In the genomic region with DNA sequence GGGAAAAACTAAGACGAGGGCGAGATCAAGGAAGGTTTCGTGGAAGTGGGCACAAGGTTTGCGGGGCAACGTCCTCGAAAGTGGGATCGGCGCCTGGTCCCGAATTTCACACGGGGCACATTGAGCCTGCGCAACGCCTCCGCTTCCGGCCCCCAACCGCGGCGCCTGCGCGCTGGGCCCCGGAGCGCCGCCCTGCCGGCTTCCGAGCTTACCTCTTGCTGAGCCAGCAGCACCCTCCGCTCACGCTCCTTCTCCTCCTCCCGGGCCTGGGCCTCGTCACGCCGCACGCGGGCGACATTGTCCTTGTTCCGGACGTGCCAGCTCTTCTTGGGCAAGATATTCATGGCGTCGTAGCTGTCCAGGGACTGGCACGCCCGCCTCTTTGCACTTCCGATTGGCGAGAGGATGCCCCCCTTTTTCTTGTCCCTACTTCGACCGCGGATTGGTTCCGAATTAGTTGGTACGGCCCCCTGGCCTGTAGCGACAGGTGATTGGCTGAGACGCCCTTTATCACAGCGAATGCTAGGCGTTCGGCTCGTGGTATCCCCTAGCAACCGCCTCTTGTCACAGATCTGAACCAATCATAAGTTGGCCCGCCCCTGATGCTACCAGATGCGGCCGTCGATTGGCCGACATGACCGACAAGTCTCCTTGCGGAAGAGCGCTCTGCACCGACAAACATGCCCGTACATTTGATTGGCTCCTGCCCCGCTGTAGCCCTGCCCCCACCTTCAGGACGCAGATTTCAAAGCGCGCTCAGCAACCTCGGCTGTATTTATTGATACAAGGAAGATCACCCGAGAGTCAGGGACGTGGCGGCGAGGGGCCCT, we compare ENCODE assay signal across 8 cellular contexts. TPM values are rescaled to one million over a fixed set of nuclear protein-coding genes. Genes with fewer than 3 reads are reported as not detected.
DNase-seq lines count a peak whose midpoint lies in the region; ATAC-seq lines count a peak whose summit lies in the region.

A gene (minus strand): TSS at position 370 of the 830 bp plus-strand sequence. CDS start 26 bp downstream, at position 344.

- peaks cover 0 to under 1% (median 0%) of the 10 kb centered on the region in 11 experiments; a peak in 1 of 22 replicates for H3K9me3 ChIP-seq in BLaER1 treated with 17β-estradiol and CSF1 and Interleukin-3, amounts not matched to agents 10 nM and 100 nM (replicated peaks in 1 of 11)

- peak within 1 kb of the TSS; percentile 62 to 80 (median 72) for H3K4me3 ChIP-seq in BLaER1 treated with 17β-estradiol and CSF1 and Interleukin-3, amounts not matched to agents 10 nM and 100 nM

- H3K9me3 Mint-ChIP-seq in activated CD4-positive, alpha-beta T cell treated with anti-CD3 and anti-CD28 coated beads, Interleukin-2, amount 10 ng/mL, durations not matched to agents 7 days and 5 days, result no peaks in the 10 kb centered on the region

- ATAC-seq in GM19324 (IDR thresholded peaks at IDR 0.05; ENCODE audit: low FRiP score, unreplicated experiment), result peak; percentile 96
- ATAC-seq in HG03469 (IDR thresholded peaks at IDR 0.05; ENCODE audit: unreplicated experiment), result peak; percentile 78

- peak within 1 kb of the TSS; percentile 88 to 100 (median 98) for H3K4me2 ChIP-seq in BLaER1 treated with 17β-estradiol and CSF1 and Interleukin-3, amounts not matched to agents 10 nM and 100 nM

- H3K27me3 Mint-ChIP-seq in activated CD4-positive, alpha-beta T cell treated with anti-CD3 and anti-CD28 coated beads, Interleukin-2, amount 10 ng/mL, durations not matched to agents 7 days and 5 days, result no peaks in the 10 kb centered on the region

- POLR2A ChIA-PET in activated CD4-positive, alpha-beta T cell treated with anti-CD3 and anti-CD28 coated beads, Interleukin-2, amount 10 ng/mL, durations not matched to agents 7 days and 5 days (lab: Charles Lee), result interaction anchor here (0.9 to 1.1 kb wide), 2 partner anchors 23 to 42 kb away, joined by 3 to 7 read pairs; a partner anchor contains a TSS

- H3K27ac Mint-ChIP-seq in activated CD4-positive, alpha-beta T cell treated with anti-CD3 and anti-CD28 coated beads, Interleukin-2, amount 10 ng/mL, durations not matched to agents 7 days and 5 days, result peak within 1 kb of the TSS; percentile 99

- no peaks in the 10 kb centered on the region for H3K27me3 ChIP-seq in BLaER1 treated with 17β-estradiol and CSF1 and Interleukin-3, amounts not matched to agents 10 nM and 100 nM

- H3K27ac ChIP-seq in BLaER1 treated with 17β-estradiol and CSF1 and Interleukin-3, amounts not matched to agents 10 nM and 100 nM, result peak within 1 kb of the TSS; percentile 83 to 95 (median 89)

- CTCF ChIA-PET in activated CD4-positive, alpha-beta T cell treated with anti-CD3 and anti-CD28 coated beads, Interleukin-2, amount 10 ng/mL, durations not matched to agents 7 days and 5 days (lab: Charles Lee), result interaction anchor here (0.5 to 2.3 kb wide), 5 partner anchors 9 to 304 kb away, joined by 3 to 9 read pairs (median 5); a partner anchor contains a TSS

- H3K4me1 Mint-ChIP-seq in activated CD4-positive, alpha-beta T cell treated with anti-CD3 and anti-CD28 coated beads, Interleukin-2, amount 10 ng/mL, durations not matched to agents 7 days and 5 days, result peaks cover 57% of the 10 kb centered on the region

- peaks cover 0 to 50% (median 42%) of the 10 kb centered on the region in 11 experiments; a peak in 17 of 22 replicates for H4K20me1 ChIP-seq in BLaER1 treated with 17β-estradiol and CSF1 and Interleukin-3, amounts not matched to agents 10 nM and 100 nM

- H3K4me3 Mint-ChIP-seq in activated CD4-positive, alpha-beta T cell treated with anti-CD3 and anti-CD28 coated beads, Interleukin-2, amount 10 ng/mL, durations not matched to agents 7 days and 5 days, result peak within 1 kb of the TSS; percentile 96

- H3K36me3 ChIP-seq in BLaER1 treated with 17β-estradiol and CSF1 and Interleukin-3, amounts not matched to agents 10 nM and 100 nM, result peaks cover 35 to 39% (median 38%) of the 10 kb centered on the region in 11 experiments

- H3K9ac ChIP-seq in BLaER1 treated with 17β-estradiol and CSF1 and Interleukin-3, amounts not matched to agents 10 nM and 100 nM, result peak within 1 kb of the TSS; percentile 83 to 91 (median 87)

- H3K4me1 ChIP-seq in BLaER1 treated with 17β-estradiol and CSF1 and Interleukin-3, amounts not matched to agents 10 nM and 100 nM, result peaks cover 51 to 66% (median 60%) of the 10 kb centered on the region in 10 experiments

- peak; percentile 100 for DNase-seq in NCI-H526 (lab: John Stamatoyannopoulos, UW)
- peak; percentile 100 for DNase-seq in activated CD4-positive, alpha-beta T cell treated with anti-CD3 and anti-CD28 coated beads, Interleukin-2, amount 10 ng/mL, durations not matched to agents 7 days and 5 days
- peak; percentile 100 for DNase-seq in dedifferentiated amniotic fluid mesenchymal stem cell (ENCODE audit: extremely low spot score)
- DNase-seq in left kidney (ENCODE audit: low read depth, low spot score), result peak; percentile 100
- peak; percentile 96 to 98 for DNase-seq in stimulated activated CD4-positive, alpha-beta T cell treated with anti-CD3 and anti-CD28 coated beads, Interleukin-2, amount 100 ng/mL, for 24 hours

- peaks cover 32% of the 10 kb centered on the region for H3K36me3 Mint-ChIP-seq in activated CD4-positive, alpha-beta T cell treated with anti-CD3 and anti-CD28 coated beads, Interleukin-2, amount 10 ng/mL, durations not matched to agents 7 days and 5 days (ENCODE audit: low read depth)

RNA-seq across cellular contexts. Expression of the gene that starts here (rescaled TPM):
- total RNA-seq in activated CD4-positive, alpha-beta T cell treated with anti-CD3 and anti-CD28 coated beads, Interleukin-2, amount 10 ng/mL, durations not matched to agents 7 days and 5 days, result 1 to 10 TPM; 7.6 to 9.1 TPM

Comparison
In these comparisons a context has a peak if more than half of its experiments do, and no peak if none do; other contexts are left out.
1. Peak in every context shown above with its lines: DNase-seq, ATAC-seq, H3K4me3 ChIP-seq and H3K27ac ChIP-seq.